In the genomic region with DNA sequence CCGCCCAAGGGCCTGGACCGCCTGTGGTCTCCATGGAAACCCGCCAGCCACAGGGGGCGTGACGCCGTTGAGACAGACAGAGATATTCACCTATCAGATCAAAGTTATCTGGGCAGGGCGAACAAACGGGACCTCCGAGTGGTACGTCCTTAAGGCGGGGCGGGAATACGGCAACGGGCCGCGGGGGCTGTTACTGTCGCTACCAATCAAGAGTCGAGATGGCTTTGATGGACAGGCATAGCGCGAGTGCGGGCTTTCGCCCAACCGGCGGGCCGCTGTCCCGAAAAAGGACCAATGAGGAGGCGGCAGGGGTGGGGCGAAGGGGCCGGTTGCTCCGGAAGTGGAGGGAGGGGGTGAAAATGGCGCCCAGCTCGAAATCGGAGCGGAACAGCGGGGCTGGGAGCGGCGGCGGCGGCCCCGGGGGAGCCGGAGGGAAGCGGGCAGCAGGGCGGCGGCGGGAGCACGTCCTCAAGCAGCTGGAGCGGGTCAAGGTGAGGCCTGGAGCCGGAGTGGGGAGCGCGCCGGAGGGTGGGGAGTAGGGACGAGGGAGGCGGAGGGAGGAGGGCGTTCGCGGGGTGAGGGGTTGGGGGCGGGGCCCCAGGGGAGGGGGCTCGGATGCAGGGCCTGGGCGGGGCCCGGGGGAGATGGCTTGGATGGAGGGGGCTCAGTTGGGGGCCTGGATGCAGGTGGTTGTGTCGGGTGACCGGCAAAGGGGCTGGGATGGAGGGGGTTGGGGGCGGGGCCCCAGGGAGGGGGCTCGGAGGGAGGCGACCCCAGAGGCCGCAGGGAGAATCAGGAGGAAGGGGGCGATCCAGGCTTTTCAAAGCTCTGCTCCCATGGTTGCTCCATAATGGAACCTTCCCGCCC, we compare ENCODE assay signal across 1 cellular context.
TF ChIP-seq lines count a peak whose summit lies in the region.

A gene with protein sequence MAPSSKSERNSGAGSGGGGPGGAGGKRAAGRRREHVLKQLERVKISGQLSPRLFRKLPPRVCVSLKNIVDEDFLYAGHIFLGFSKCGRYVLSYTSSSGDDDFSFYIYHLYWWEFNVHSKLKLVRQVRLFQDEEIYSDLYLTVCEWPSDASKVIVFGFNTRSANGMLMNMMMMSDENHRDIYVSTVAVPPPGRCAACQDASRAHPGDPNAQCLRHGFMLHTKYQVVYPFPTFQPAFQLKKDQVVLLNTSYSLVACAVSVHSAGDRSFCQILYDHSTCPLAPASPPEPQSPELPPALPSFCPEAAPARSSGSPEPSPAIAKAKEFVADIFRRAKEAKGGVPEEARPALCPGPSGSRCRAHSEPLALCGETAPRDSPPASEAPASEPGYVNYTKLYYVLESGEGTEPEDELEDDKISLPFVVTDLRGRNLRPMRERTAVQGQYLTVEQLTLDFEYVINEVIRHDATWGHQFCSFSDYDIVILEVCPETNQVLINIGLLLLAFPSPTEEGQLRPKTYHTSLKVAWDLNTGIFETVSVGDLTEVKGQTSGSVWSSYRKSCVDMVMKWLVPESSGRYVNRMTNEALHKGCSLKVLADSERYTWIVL (plus strand): TSS at position 356 of the 867 bp plus-strand sequence. CDS start 4 bp downstream, at position 360.

TF ChIP-seq in HepG2, 621 proteins besides CTCF, POLR2A, EP300 and RAD21 (continued from another document and continues in another):
- TF ChIP-seq, protein P1, sequence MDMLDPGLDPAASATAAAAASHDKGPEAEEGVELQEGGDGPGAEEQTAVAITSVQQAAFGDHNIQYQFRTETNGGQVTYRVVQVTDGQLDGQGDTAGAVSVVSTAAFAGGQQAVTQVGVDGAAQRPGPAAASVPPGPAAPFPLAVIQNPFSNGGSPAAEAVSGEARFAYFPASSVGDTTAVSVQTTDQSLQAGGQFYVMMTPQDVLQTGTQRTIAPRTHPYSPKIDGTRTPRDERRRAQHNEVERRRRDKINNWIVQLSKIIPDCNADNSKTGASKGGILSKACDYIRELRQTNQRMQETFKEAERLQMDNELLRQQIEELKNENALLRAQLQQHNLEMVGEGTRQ (IDR thresholded peaks at IDR 0.05; ENCODE audit: low read depth, low read length): no peak
- TF ChIP-seq, protein P1 (CRISPR knock-in tag; IDR thresholded peaks at IDR 0.05; ENCODE audit: borderline replicate concordance): no peak
- TF ChIP-seq, protein P2, sequence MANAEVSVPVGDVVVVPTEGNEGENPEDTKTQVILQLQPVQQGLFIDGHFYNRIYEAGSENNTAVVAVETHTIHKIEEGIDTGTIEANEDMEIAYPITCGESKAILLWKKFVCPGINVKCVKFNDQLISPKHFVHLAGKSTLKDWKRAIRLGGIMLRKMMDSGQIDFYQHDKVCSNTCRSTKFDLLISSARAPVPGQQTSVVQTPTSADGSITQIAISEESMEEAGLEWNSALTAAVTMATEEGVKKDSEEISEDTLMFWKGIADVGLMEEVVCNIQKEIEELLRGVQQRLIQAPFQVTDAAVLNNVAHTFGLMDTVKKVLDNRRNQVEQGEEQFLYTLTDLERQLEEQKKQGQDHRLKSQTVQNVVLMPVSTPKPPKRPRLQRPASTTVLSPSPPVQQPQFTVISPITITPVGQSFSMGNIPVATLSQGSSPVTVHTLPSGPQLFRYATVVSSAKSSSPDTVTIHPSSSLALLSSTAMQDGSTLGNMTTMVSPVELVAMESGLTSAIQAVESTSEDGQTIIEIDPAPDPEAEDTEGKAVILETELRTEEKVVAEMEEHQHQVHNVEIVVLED (CRISPR knock-in tag; IDR thresholded peaks at IDR 0.05; ENCODE audit: borderline replicate concordance): peak; percentile 84
- TF ChIP-seq MXI1 (IDR thresholded peaks at IDR 0.05; ENCODE audit: borderline replicate concordance, low read depth, low read length): peak; percentile 25; the same call in 1 of the 3 replicates
- TF ChIP-seq KLF9 (CRISPR knock-in tag; IDR thresholded peaks at IDR 0.05; ENCODE audit: low read depth): 0 out of 2 replicates have a peak, but pooled peaks have one; percentile 43
- TF ChIP-seq, protein P3, sequence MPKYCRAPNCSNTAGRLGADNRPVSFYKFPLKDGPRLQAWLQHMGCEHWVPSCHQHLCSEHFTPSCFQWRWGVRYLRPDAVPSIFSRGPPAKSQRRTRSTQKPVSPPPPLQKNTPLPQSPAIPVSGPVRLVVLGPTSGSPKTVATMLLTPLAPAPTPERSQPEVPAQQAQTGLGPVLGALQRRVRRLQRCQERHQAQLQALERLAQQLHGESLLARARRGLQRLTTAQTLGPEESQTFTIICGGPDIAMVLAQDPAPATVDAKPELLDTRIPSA (CRISPR knock-in tag; IDR thresholded peaks at IDR 0.05; ENCODE audit: borderline replicate concordance): no peak
- TF ChIP-seq ZNF430 (CRISPR knock-in tag; IDR thresholded peaks at IDR 0.05): 0 out of 2 replicates have a peak, but pooled peaks have one; percentile 19
- no peak for TF ChIP-seq ARHGAP35 (CRISPR knock-in tag; IDR thresholded peaks at IDR 0.05; ENCODE audit: borderline replicate concordance)
- TF ChIP-seq, protein P4, sequence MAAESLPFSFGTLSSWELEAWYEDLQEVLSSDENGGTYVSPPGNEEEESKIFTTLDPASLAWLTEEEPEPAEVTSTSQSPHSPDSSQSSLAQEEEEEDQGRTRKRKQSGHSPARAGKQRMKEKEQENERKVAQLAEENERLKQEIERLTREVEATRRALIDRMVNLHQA (CRISPR knock-in tag; IDR thresholded peaks at IDR 0.05): no peak
- TF ChIP-seq ZNF788 (CRISPR knock-in tag; IDR thresholded peaks at IDR 0.05; ENCODE audit: borderline replicate concordance): no peak
- TF ChIP-seq NFYB (CRISPR knock-in tag; IDR thresholded peaks at IDR 0.05): peak; percentile 98
- TF ChIP-seq ZNF296 (CRISPR knock-in tag; conservative IDR thresholded peaks at IDR 0.05): no peak
- no peak for TF ChIP-seq POGZ (CRISPR knock-in tag; IDR thresholded peaks at IDR 0.05)
- TF ChIP-seq, protein P5, sequence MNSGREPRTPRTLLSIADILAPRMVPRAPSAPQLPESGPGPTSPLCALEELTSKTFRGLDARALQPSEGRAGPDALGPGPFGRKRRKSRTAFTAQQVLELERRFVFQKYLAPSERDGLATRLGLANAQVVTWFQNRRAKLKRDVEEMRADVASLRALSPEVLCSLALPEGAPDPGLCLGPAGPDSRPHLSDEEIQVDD (CRISPR knock-in tag; IDR thresholded peaks at IDR 0.05; ENCODE audit: borderline replicate concordance): no peak
- TF ChIP-seq LCORL (IDR thresholded peaks at IDR 0.05): no peak
- no peak for TF ChIP-seq LCORL (CRISPR knock-in tag; IDR thresholded peaks at IDR 0.05)
- peak; percentile 72 for TF ChIP-seq THAP11 (CRISPR knock-in tag; IDR thresholded peaks at IDR 0.05)
- TF ChIP-seq HDAC6 (IDR thresholded peaks at IDR 0.05; ENCODE audit: low read depth, low read length): no peak
- no peak for TF ChIP-seq RXRB (CRISPR knock-in tag; IDR thresholded peaks at IDR 0.05; ENCODE audit: borderline replicate concordance)
- peak; percentile 60; the same call in 1 of the 2 replicates for TF ChIP-seq NFRKB (IDR thresholded peaks at IDR 0.05)
- 0 out of 2 replicates have a peak, but pooled peaks have one; percentile 36 for TF ChIP-seq HOXA5 (CRISPR knock-in tag; IDR thresholded peaks at IDR 0.05)
- 0 out of 2 replicates have a peak, but pooled peaks have one; percentile 27 for TF ChIP-seq ZNF160 (CRISPR knock-in tag; IDR thresholded peaks at IDR 0.05)
- peak; percentile 63 for TF ChIP-seq HNRNPLL (IDR thresholded peaks at IDR 0.05; ENCODE audit: low read depth, low read length, poor library complexity, severe bottlenecking)
- 0 out of 2 replicates have a peak, but pooled peaks have one; percentile 33 for TF ChIP-seq ZNF776 (CRISPR knock-in tag; IDR thresholded peaks at IDR 0.05)
- TF ChIP-seq PHF20 (CRISPR knock-in tag; IDR thresholded peaks at IDR 0.05): peak; percentile 64; the same call in 1 of the 2 replicates
- TF ChIP-seq NCOA2 (CRISPR knock-in tag; IDR thresholded peaks at IDR 0.05): no peak
- TF ChIP-seq MZF1 (CRISPR knock-in tag; IDR thresholded peaks at IDR 0.05; ENCODE audit: borderline replicate concordance): no peak
- no peak for TF ChIP-seq ETV6 (CRISPR knock-in tag; conservative IDR thresholded peaks at IDR 0.05)
- TF ChIP-seq TCF7L2 (IDR thresholded peaks at IDR 0.05; ENCODE audit: low read depth, low read length): no peak
- TF ChIP-seq, protein P6, sequence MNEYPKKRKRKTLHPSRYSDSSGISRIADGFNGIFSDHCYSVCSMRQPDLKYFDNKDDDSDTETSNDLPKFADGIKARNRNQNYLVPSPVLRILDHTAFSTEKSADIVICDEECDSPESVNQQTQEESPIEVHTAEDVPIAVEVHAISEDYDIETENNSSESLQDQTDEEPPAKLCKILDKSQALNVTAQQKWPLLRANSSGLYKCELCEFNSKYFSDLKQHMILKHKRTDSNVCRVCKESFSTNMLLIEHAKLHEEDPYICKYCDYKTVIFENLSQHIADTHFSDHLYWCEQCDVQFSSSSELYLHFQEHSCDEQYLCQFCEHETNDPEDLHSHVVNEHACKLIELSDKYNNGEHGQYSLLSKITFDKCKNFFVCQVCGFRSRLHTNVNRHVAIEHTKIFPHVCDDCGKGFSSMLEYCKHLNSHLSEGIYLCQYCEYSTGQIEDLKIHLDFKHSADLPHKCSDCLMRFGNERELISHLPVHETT (CRISPR knock-in tag; conservative IDR thresholded peaks at IDR 0.05): no peak
- TF ChIP-seq, protein P7, sequence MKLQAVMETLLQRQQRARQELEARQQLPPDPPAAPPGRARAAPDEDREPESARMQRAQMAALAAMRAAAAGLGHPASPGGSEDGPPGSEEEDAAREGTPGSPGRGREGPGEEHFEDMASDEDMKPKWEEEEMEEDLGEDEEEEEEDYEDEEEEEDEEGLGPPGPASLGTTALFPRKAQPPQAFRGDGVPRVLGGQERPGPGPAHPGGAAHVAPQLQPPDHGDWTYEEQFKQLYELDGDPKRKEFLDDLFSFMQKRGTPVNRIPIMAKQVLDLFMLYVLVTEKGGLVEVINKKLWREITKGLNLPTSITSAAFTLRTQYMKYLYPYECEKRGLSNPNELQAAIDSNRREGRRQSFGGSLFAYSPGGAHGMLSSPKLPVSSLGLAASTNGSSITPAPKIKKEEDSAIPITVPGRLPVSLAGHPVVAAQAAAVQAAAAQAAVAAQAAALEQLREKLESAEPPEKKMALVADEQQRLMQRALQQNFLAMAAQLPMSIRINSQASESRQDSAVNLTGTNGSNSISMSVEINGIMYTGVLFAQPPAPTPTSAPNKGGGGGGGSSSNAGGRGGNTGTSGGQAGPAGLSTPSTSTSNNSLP (IDR thresholded peaks at IDR 0.05; ENCODE audit: low read depth, low read length): 0 out of 2 replicates have a peak, but pooled peaks have one; percentile 36
- TF ChIP-seq ZNF232 (CRISPR knock-in tag; IDR thresholded peaks at IDR 0.05; ENCODE audit: borderline replicate concordance): no peak
- no peak for TF ChIP-seq NCOA5 (CRISPR knock-in tag; IDR thresholded peaks at IDR 0.05)
- TF ChIP-seq ASH2L (IDR thresholded peaks at IDR 0.05; ENCODE audit: insufficient read length, low read depth, low read length): peak; percentile 46
- TF ChIP-seq, protein P8, sequence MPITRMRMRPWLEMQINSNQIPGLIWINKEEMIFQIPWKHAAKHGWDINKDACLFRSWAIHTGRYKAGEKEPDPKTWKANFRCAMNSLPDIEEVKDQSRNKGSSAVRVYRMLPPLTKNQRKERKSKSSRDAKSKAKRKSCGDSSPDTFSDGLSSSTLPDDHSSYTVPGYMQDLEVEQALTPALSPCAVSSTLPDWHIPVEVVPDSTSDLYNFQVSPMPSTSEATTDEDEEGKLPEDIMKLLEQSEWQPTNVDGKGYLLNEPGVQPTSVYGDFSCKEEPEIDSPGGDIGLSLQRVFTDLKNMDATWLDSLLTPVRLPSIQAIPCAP (CRISPR knock-in tag; IDR thresholded peaks at IDR 0.05; ENCODE audit: low read depth): no peak
- TF ChIP-seq PITX1 (CRISPR knock-in tag; IDR thresholded peaks at IDR 0.05): no peak
- no peak for TF ChIP-seq NPAS2 (CRISPR knock-in tag; IDR thresholded peaks at IDR 0.05; ENCODE audit: borderline replicate concordance)
- TF ChIP-seq GATAD1 (CRISPR knock-in tag; IDR thresholded peaks at IDR 0.05): peak; percentile 83
- no peak for TF ChIP-seq FOXP1 (IDR thresholded peaks at IDR 0.05)
- no peak for TF ChIP-seq FOXP1 (CRISPR knock-in tag; IDR thresholded peaks at IDR 0.05)
- TF ChIP-seq RBM39 (IDR thresholded peaks at IDR 0.05; ENCODE audit: low read depth, low read length, poor library complexity, severe bottlenecking): peak; percentile 41
- 0 out of 2 replicates have a peak, but pooled peaks have one; percentile 30 for TF ChIP-seq MIXL1 (CRISPR knock-in tag; IDR thresholded peaks at IDR 0.05)
- no peak for TF ChIP-seq ATRX (CRISPR knock-in tag; IDR thresholded peaks at IDR 0.05; ENCODE audit: borderline replicate concordance)
